8 cellular contexts compared by ENCODE assay signal in the genomic region with DNA sequence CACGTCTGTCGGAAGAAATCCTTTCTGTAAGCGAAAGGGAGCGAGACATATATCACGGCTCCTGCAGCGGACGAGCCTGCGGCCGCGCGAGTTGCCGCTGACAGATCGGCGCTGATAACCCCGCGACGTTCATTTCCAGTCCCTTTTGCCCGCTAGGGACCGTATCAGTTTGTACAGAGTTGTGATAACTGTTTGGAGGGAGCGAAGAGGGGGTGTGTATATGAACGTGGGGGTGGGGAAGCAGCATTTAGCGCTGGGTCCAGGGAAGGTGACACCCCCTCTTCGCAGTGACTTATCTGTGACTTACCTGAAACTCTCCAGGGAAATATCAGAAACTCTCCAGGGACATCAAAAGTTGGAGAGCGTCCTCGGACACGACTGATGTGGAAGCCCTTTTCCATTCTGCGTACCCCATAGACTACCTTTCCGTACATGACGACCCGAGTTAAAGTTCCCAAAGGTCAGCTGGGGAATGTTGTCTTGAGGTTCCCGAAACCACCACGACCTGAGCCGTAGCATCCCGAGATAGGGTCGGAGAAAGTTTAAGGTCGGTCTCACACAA. TPM values are rescaled to one million over a fixed set of nuclear protein-coding genes. Genes with fewer than 3 reads are reported as not detected.
DNase-seq lines count a peak whose midpoint lies in the region; ATAC-seq, FAIRE-seq and TF ChIP-seq lines count a peak whose summit lies in the region.

No MANE protein-coding gene starts in this region.

- peak in 3 of 4 donors; percentile 8 to 11 (median 10) for ATAC-seq in pancreas

- intact Hi-C loops in endothelial cell of umbilical vein (cut with micrococcal nuclease), result loop anchor here (2.0 kb wide), 3 partner anchors 114 to 440 kb away; no protein-coding TSS in a partner anchor
- intact Hi-C loops in pancreas (cut with DNase I), result loop anchor here in 2 of 3 donors (5.0 to 10.0 kb wide), 4 partner anchors 64 to 164 kb away; no protein-coding TSS in a partner anchor

- no peaks in the 10 kb centered on the region for H4K20me1 ChIP-seq in endothelial cell of umbilical vein (replicated peaks; ENCODE audit: control insufficient read depth, extremely low read depth, insufficient read depth, low read length)

- peak overlapping the region; percentile 61 for H3K4me3 ChIP-seq in H7 (ENCODE audit: insufficient read depth, low read depth, low read length)
- H3K4me3 ChIP-seq in endothelial cell of umbilical vein (replicated peaks in 1 of 3; ENCODE audit: insufficient read depth in 1 of 3, low read depth in 1 of 3, low read length in 3 of 3), result peak overlapping the region; percentile 83 to 84 (median 83)
- peak overlapping the region; percentile 69 to 90 (median 80) for H3K4me3 ChIP-seq in pancreas

- 0 to 1% methylated on average over 36 of the region's 36 CpGs for WGBS in pancreas, 2 donors

- no peak for FAIRE-seq in endothelial cell of umbilical vein (lab: Jason Lieb, UNC)
- no peak for FAIRE-seq in pancreas (lab: Jason Lieb, UNC)

- peak overlapping the region; percentile 33 for H3K9ac ChIP-seq in endothelial cell of umbilical vein (replicated peaks; ENCODE audit: extremely low read depth, insufficient read depth, low read length)

- no peak for TF ChIP-seq CTCF in RWPE1 (conservative IDR thresholded peaks at IDR 0.05; ENCODE audit: low read depth)
- no peak for TF ChIP-seq CTCF in endothelial cell of umbilical vein (IDR thresholded peaks at IDR 0.05; ENCODE audit: extremely low read depth in 1 of 2, insufficient read depth in 1 of 2, low read depth in 1 of 2, low read length in 2 of 2)
- TF ChIP-seq CTCF in pancreas (IDR thresholded peaks at IDR 0.05), result peak in 1 of 4 donors; percentile 11

- no TSS peak for BruUV-seq in endothelial cell of umbilical vein (replicated peaks; lab: Mats Ljungman, UMichigan)

- dilution Hi-C loops in endothelial cell of umbilical vein (cut with MboI; ENCODE audit: extremely low pct_ligation_motif_present, low sequenced_read_pairs), result no loop called here

- DNase-seq in H7 (peak; percentile 60), RWPE1 (ENCODE audit: low spot score) (peak; percentile 20), endothelial cell of umbilical vein (ENCODE audit: low read depth, low spot score) (peak; percentile 55), pancreas (peak in 5 of 6 donors; percentile 48 to 73 (median 59)), NCI-H774 (lab: John Stamatoyannopoulos, UW) (no peak), NCI-H1694 (lab: John Stamatoyannopoulos, UW) (no peak), HCEC 1CT (no peak)
- DNase-seq in activated effector memory CD4-positive, alpha-beta T cell treated with anti-CD3 and anti-CD28 coated beads, Interleukin-2, amount 50 U/mL, for 16 hours, result no peak

- H3K27me3 ChIP-seq in H7 (ENCODE audit: control insufficient read depth, insufficient read depth, low read length) (peaks cover 97% of the 10 kb centered on the region), endothelial cell of umbilical vein (ENCODE audit: control insufficient read depth in 2 of 2, insufficient read depth in 2 of 2, low read length in 2 of 2) (peaks cover 35 to 50% of the 10 kb centered on the region in 2 experiments), pancreas (no peaks in the 10 kb centered on the region)

- H3K4me1 ChIP-seq in endothelial cell of umbilical vein (ENCODE audit: control insufficient read depth, extremely low read depth, insufficient read depth, low read length) (peaks cover 28% of the 10 kb centered on the region), pancreas (peaks cover 0 to 7% (median 0%) of the 10 kb centered on the region in 3 donors)

- H3K27ac ChIP-seq in RWPE1 (no peak overlapping the region; the same call in 1 of the 2 replicates), endothelial cell of umbilical vein (ENCODE audit: insufficient read depth, low read depth, low read length) (no peak overlapping the region), pancreas (peak overlapping the region; percentile 87 to 99 (median 96))

- TF ChIP-seq POLR2A in endothelial cell of umbilical vein (IDR thresholded peaks at IDR 0.05; ENCODE audit: low read depth, low read length), result no peak

- H3K4me2 ChIP-seq in endothelial cell of umbilical vein (ENCODE audit: insufficient read depth, low read length), result peak overlapping the region; percentile 99

- H3K36me3 ChIP-seq in H7 (replicated peaks; ENCODE audit: control insufficient read depth, insufficient read depth, low read length) (no peaks in the 10 kb centered on the region), endothelial cell of umbilical vein (ENCODE audit: control insufficient read depth in 2 of 2, extremely low read depth in 1 of 2, insufficient read depth in 2 of 2, low read length in 2 of 2) (peaks cover 0 to 6% of the 10 kb centered on the region in 2 experiments), pancreas (peaks cover 0 to 11% (median 0%) of the 10 kb centered on the region in 3 donors)

- H3K9me1 ChIP-seq in endothelial cell of umbilical vein (replicated peaks; ENCODE audit: control insufficient read depth, extremely low read depth, insufficient read depth, low read length), result no peaks in the 10 kb centered on the region

- H3K9me3 ChIP-seq in endothelial cell of umbilical vein (replicated peaks; ENCODE audit: control insufficient read depth, insufficient read depth, low read length) (no peaks in the 10 kb centered on the region), pancreas (no peaks in the 10 kb centered on the region)

- H3K79me2 ChIP-seq in endothelial cell of umbilical vein (ENCODE audit: control insufficient read depth, insufficient read depth, low read length), result peaks cover 40% of the 10 kb centered on the region

- peak overlapping the region; percentile 68 for H2AFZ ChIP-seq in endothelial cell of umbilical vein (ENCODE audit: low read depth, low read length)

- POLR2A ChIA-PET in RWPE1 (lab: Yijun Ruan, JAX; ENCODE audit: low non-redundant PET), result no interaction called here
- POLR2A ChIA-PET in endothelial cell of umbilical vein (lab: Charles Lee), result no interaction called here

- CTCF ChIA-PET in RWPE1 (lab: Yijun Ruan, JAX), result interaction anchor here (0.6 kb wide), 1 partner anchor 725 kb away, joined by 3 read pairs; no protein-coding TSS in a partner anchor
- CTCF ChIA-PET in endothelial cell of umbilical vein (lab: Charles Lee), result interaction anchor here (10.0 kb wide), 1 partner anchor 392 kb away, joined by 144 read pairs; no protein-coding TSS in a partner anchor

TF ChIP-seq in endothelial cell of umbilical vein, 7 proteins besides CTCF, POLR2A, EP300 and RAD21:
- TF ChIP-seq EZH2 (IDR thresholded peaks at IDR 0.05; ENCODE audit: borderline replicate concordance, low read depth, low read length, severe bottlenecking) (peak; percentile 77), POLR2AphosphoS5 (IDR thresholded peaks at IDR 0.05; ENCODE audit: insufficient read depth, low read depth, low read length) (no peak), GATA2 (IDR thresholded peaks at IDR 0.05; ENCODE audit: insufficient read depth, insufficient read length, low read depth, low read length) (peak; percentile 95), FOS (IDR thresholded peaks at IDR 0.05; ENCODE audit: borderline replicate concordance, insufficient read depth, low read length) (no peak)
TF ChIP-seq in endothelial cell of umbilical vein: peak in this region for 2.

RNA-seq across cellular contexts. Expression of a gene that starts 0.9 kb away (rescaled TPM):
- total RNA-seq in H7 (2014; rRNA removed; shearing (Covaris generic)), result 8.8 and 37.7 TPM in 2 replicates
- 14.6 and 14.9 TPM in 2 replicates for total RNA-seq in endothelial cell of umbilical vein
- polyA plus RNA-seq in endothelial cell of umbilical vein, result 3.9 and 4.1 TPM in 2 replicates
- 3.5 and 3.7 TPM in 2 replicates for polyA plus RNA-seq in endothelial cell of umbilical vein (2011; cell fraction: cytosol; rRNA removed)
- polyA plus RNA-seq in endothelial cell of umbilical vein (2011; cell fraction: nucleus; rRNA removed), result 7.1 and 10.1 TPM in 2 replicates
- polyA plus RNA-seq in endothelial cell of umbilical vein (2012), result 5.8 and 7.2 TPM in 2 replicates
- polyA minus RNA-seq in endothelial cell of umbilical vein, result 2.7 and 3.8 TPM in 2 replicates
- polyA minus RNA-seq in endothelial cell of umbilical vein (2011; cell fraction: cytosol; rRNA and poly(A)+ RNA removed), result 5.7 TPM
- polyA minus RNA-seq in endothelial cell of umbilical vein (2011; cell fraction: nucleus; rRNA and poly(A)+ RNA removed), result 13.0 and 24.8 TPM in 2 replicates
- total RNA-seq in pancreas, result 10 to 100 TPM; 18.8 to 36.4 (median 24.9) TPM
- polyA plus RNA-seq in pancreas, result 10 to 100 TPM; 15.4 to 20.1 TPM

Comparison
In these comparisons a context has a peak if more than half of its experiments do, and no peak if none do; other contexts are left out.
1. DNase-seq: peak in H7 (single experiment), RWPE1 (single experiment), endothelial cell of umbilical vein (single experiment) and pancreas (5 of 6); none in NCI-H774 (single experiment), NCI-H1694 (single experiment), activated effector memory CD4-positive, alpha-beta T cell treated with anti-CD3 and anti-CD28 coated beads, Interleukin-2, amount 50 U/mL, for 16 hours (single experiment) and HCEC 1CT (single experiment).
2. H3K27ac ChIP-seq: peak in pancreas (4 of 4); none in RWPE1 (single experiment) and endothelial cell of umbilical vein (single experiment).
3. Peak in every context shown above with its lines, with median percentiles within 50 percentile points of each other: H3K4me3 ChIP-seq.